15 cellular contexts compared by ENCODE assay signal in genomic region chr19:45804140-45804958, GRCh38. TPM values are rescaled to one million over a fixed set of nuclear protein-coding genes. Genes with fewer than 3 reads are reported as not detected.
DNase-seq lines count a peak whose midpoint lies in the region; ATAC-seq, FAIRE-seq and TF ChIP-seq lines count a peak whose summit lies in the region.
"Had no signal": no experiment of that assay in that cellular context is flagged by ENCODE, and none has a peak within 500 bp of the region (broad histone marks: within the 10 kb centered on the region; RNA-seq: fewer than 3 reads in every experiment).

No MANE protein-coding gene starts in this region.

- no peak for TF ChIP-seq CTCF in HEK293 (tag by site-specific recombination; IDR thresholded peaks at IDR 0.05)
- no peak for TF ChIP-seq CTCF in H1 (IDR thresholded peaks at IDR 0.05; ENCODE audit: control extremely low read depth in 1 of 3, insufficient read depth in 1 of 3, low read depth in 1 of 3, low read length in 3 of 3)

- no peak overlapping the region for H3K4me2 ChIP-seq in H1 (ENCODE audit: insufficient read depth in 1 of 2, low read depth in 2 of 2, low read length in 2 of 2)
- H3K4me2 ChIP-seq: BLaER1 treated with 17β-estradiol and CSF1 and Interleukin-3, amounts not matched to agents 10 nM and 100 nM had no signal

- H4K91ac ChIP-seq in H1 (replicated peaks; ENCODE audit: insufficient read length, low read length) = no peak overlapping the region

- H3K79me1 ChIP-seq in H1 (ENCODE audit: low read depth, low read length) = no peaks in the 10 kb centered on the region

- no peak overlapping the region for H2AK5ac ChIP-seq in H1 (ENCODE audit: low read depth, low read length)

- H2AFZ ChIP-seq in H1 (ENCODE audit: low read length) = no peak overlapping the region

- H3K36me3 ChIP-seq in HEK293 (ENCODE audit: control insufficient read depth in 2 of 2, insufficient read depth in 1 of 2, low read length in 2 of 2) = no peaks in the 10 kb centered on the region
- H3K36me3 ChIP-seq in H1 (ENCODE audit: control insufficient read depth in 2 of 4, insufficient read depth in 4 of 4, low read length in 3 of 4) = no peaks in the 10 kb centered on the region
- H3K36me3 ChIP-seq: BLaER1 treated with 17β-estradiol and CSF1 and Interleukin-3, amounts not matched to agents 10 nM and 100 nM; HAP-1 had no signal

- H3K18ac ChIP-seq in H1 (ENCODE audit: extremely low read depth, low read length) = no peak overlapping the region

- DNase-seq in H1 (ENCODE audit: low read depth in 1 of 2, low spot score in 2 of 2) (no peak), sciatic nerve (ENCODE audit: low spot score) (peak; percentile 60), foreskin melanocyte (no peak), HPDE6-E6E7 (ENCODE audit: extremely low spot score) (no peak)
- DNase-seq: Calu3; CD8-positive, alpha-beta T cell; DMS79 treated with DMSO at 0.1 percent for 48 hours; GF-D8 had no signal

- H3K9me3 ChIP-seq in HEK293 (ENCODE audit: control insufficient read depth, insufficient read depth, low read depth, low read length) (no peaks in the 10 kb centered on the region), H1 (ENCODE audit: insufficient read depth in 2 of 2, low read depth in 1 of 2, low read length in 1 of 2) (no peaks in the 10 kb centered on the region; a peak in 1 of 4 replicates)
- H3K9me3 ChIP-seq: BLaER1 treated with 17β-estradiol and CSF1 and Interleukin-3, amounts not matched to agents 10 nM and 100 nM; HAP-1 had no signal

- no peak overlapping the region for H3K56ac ChIP-seq in H1 (replicated peaks; ENCODE audit: insufficient read length, low read depth, low read length)

- CTCF ChIA-PET in HEK293 (lab: Yijun Ruan, JAX) = interaction anchor here (0.6 to 8.7 kb wide), 6 partner anchors 10 to 408 kb away, joined by 3 to 80 read pairs (median 4); partner anchors contain the start of gene SIX5
- CTCF ChIA-PET in H1 (lab: Charles Lee; ENCODE audit: partially characterized antibody) = interaction anchor here (0.6 to 9.4 kb wide), 8 partner anchors 9 to 113 kb away, joined by 3 to 107 read pairs (median 4); partner anchors contain the start of gene RSPH6A

- TF ChIP-seq POLR2A in H1 (IDR thresholded peaks at IDR 0.05; ENCODE audit: control extremely low read depth in 1 of 2, low read depth in 2 of 2, low read length in 2 of 2) = no peak

- H3K4me1 ChIP-seq in HEK293 (ENCODE audit: control insufficient read depth, insufficient read depth, low read length) = peaks cover under 1% of the 10 kb centered on the region; the same call in 1 of the 2 replicates
- peaks cover 0 to 4% (median 0%) of the 10 kb centered on the region in 4 experiments; a peak in 3 of 7 replicates for H3K4me1 ChIP-seq in H1 (replicated peaks in 1 of 4; ENCODE audit: control insufficient read depth in 3 of 4, insufficient read depth in 4 of 4, low read length in 3 of 4)
- H3K4me1 ChIP-seq: HAP-1 had no signal

- H2BK120ac ChIP-seq in H1 (replicated peaks; ENCODE audit: low read depth, low read length) = no peak overlapping the region

- 0 out of 2 replicates have a peak overlapping the region, but pooled peaks have one; percentile 60 for H2BK12ac ChIP-seq in H1 (ENCODE audit: low read depth, low read length)

- H3K4me3 ChIP-seq in HEK293 (ENCODE audit: low read depth, low read length) (no peak overlapping the region), H1 (ENCODE audit: extremely low read depth in 1 of 4, insufficient read depth in 2 of 4, low read depth in 3 of 4, low read length in 4 of 4) (no peak overlapping the region)
- H3K4me3 ChIP-seq: BLaER1 treated with 17β-estradiol and CSF1 and Interleukin-3, amounts not matched to agents 10 nM and 100 nM; GM12878; HAP-1 had no signal

- no peak overlapping the region for H3K14ac ChIP-seq in H1 (ENCODE audit: insufficient read length)

- H3K79me2 ChIP-seq in H1 (ENCODE audit: control insufficient read depth in 1 of 2, insufficient read depth in 2 of 2, low read length in 2 of 2) = no peaks in the 10 kb centered on the region

- H3K27ac ChIP-seq in HEK293 (ENCODE audit: extremely low read depth, low read depth, low read length) = no peak overlapping the region
- H3K27ac ChIP-seq in H1 (ENCODE audit: low read depth, low read length) = no peak overlapping the region
- H3K27ac ChIP-seq: BLaER1 treated with 17β-estradiol and CSF1 and Interleukin-3, amounts not matched to agents 10 nM and 100 nM had no signal

- no peak for TF ChIP-seq RAD21 in H1 (IDR thresholded peaks at IDR 0.05 in 1 of 2, conservative IDR thresholded peaks at IDR 0.05 in 1 of 2; ENCODE audit: low read depth in 2 of 2, low read length in 2 of 2)

- ATAC-seq in sciatic nerve = no peak
- ATAC-seq in HG03469 (IDR thresholded peaks at IDR 0.05; ENCODE audit: unreplicated experiment) = no peak
- ATAC-seq: CD8-positive, alpha-beta T cell; GM12878 had no signal

- 91% methylated on average over 45 of the region's 57 CpGs; no CpG with 5 or more reads in 1 of the 2 experiments for WGBS in H1 (ENCODE audit: extremely low coverage in 1 of 2, insufficient coverage in 1 of 2, insufficient read length in 1 of 2, insufficient replicate concordance in 2 of 2, low coverage in 1 of 2, low lambda C conversion rate in 2 of 2, missing lambda C conversion rate in 1 of 2), 2 experiments

- 0 out of 2 replicates have a peak overlapping the region, but pooled peaks have one; percentile 72 for H2BK15ac ChIP-seq in H1 (ENCODE audit: low read length)

- no peak overlapping the region for H2BK20ac ChIP-seq in H1 (ENCODE audit: low read length)

- no peak for FAIRE-seq in H1 (lab: Jason Lieb, UNC)
- FAIRE-seq: GM12878 had no signal

- POLR2A ChIA-PET in HEK293 (lab: Yijun Ruan, JAX) = interaction anchor here (0.5 to 1.1 kb wide), 2 partner anchors 22 to 35 kb away, joined by 3 to 4 read pairs; partner anchors contain the start of genes DMPK and SIX5
- POLR2A ChIA-PET in H1 (lab: Charles Lee; ENCODE audit: partially characterized antibody) = interaction anchor here (0.7 to 9.8 kb wide), 7 partner anchors 10 to 36 kb away, joined by 3 to 106 read pairs (median 4); partner anchors contain the start of genes DMPK, DMWD, RSPH6A and SIX5

- no peak overlapping the region for H3K4ac ChIP-seq in H1 (replicated peaks; ENCODE audit: insufficient read length, low read depth, low read length)

- no peak overlapping the region for H3K23ac ChIP-seq in H1 (ENCODE audit: insufficient read length)

- no peaks in the 10 kb centered on the region for H4K20me1 ChIP-seq in H1 (replicated peaks in 1 of 2; ENCODE audit: control insufficient read depth in 1 of 2, insufficient read depth in 2 of 2, low read length in 2 of 2)

- H3K23me2 ChIP-seq in H1 (ENCODE audit: low read depth, low read length) = no peaks in the 10 kb centered on the region; the same call in 1 of the 2 replicates

- intact Hi-C loops in sciatic nerve (cut with DNase I) = no loop called here

- H2BK5ac ChIP-seq in H1 (ENCODE audit: low read depth, low read length) = no peak overlapping the region

- H3K9ac ChIP-seq in H1 (replicated peaks in 1 of 4; ENCODE audit: extremely low read depth in 1 of 4, low read depth in 3 of 4, low read length in 3 of 4) = no peak overlapping the region
- H3K9ac ChIP-seq: BLaER1 treated with 17β-estradiol and CSF1 and Interleukin-3, amounts not matched to agents 10 nM and 100 nM had no signal

- peaks cover 0 to 2% (median 0%) of the 10 kb centered on the region in 4 experiments; a peak in 3 of 7 replicates for H3K27me3 ChIP-seq in H1 (replicated peaks in 1 of 4; ENCODE audit: control insufficient read depth in 3 of 4, extremely low read depth in 1 of 4, insufficient read depth in 3 of 4, low read length in 3 of 4)

- H4K5ac ChIP-seq in H1 (ENCODE audit: insufficient read length, low read depth, low read length) = no peak overlapping the region

- peak overlapping the region; percentile 9; the same call in 1 of the 2 replicates for H4K8ac ChIP-seq in H1 (ENCODE audit: extremely low read depth, insufficient read depth, low read length)

- TF ChIP-seq EP300 in H1 (IDR thresholded peaks at IDR 0.05; ENCODE audit: borderline replicate concordance in 1 of 2, low read depth in 2 of 2, low read length in 2 of 2) = no peak

RNA-seq across cellular contexts. Expression of gene RSPH6A, which starts 10.8 kb away (rescaled TPM):
- total RNA-seq in H1 (2021; fragmentation: NEBNext Ultra II Directional; extraction: Animal tissue kit (Norgen Biotek cat#: 25700)) = 0.19 and 0.25 TPM in 2 replicates
- polyA plus RNA-seq in H1 (2011; rRNA removed) = 0.05 TPM in 2 replicates
- 0.05 TPM for polyA plus RNA-seq in H1 (2011; cell fraction: cytosol; rRNA removed)
- 0.43 TPM for polyA plus RNA-seq in H1 (2011; cell fraction: nucleus; rRNA removed)
- polyA plus RNA-seq in H1 (2012, experiment 1 of 2) = 0.12 TPM in 1 of 4 replicates, not detected in the others
- 0.09 TPM for polyA plus RNA-seq in H1 (2012, experiment 2 of 2)
- polyA plus RNA-seq in H1 (2013, experiment 1 of 2) = 0.08 TPM
- 0.06 TPM for polyA plus RNA-seq in H1 (2013, experiment 2 of 2)
- polyA minus RNA-seq in H1 (2011; rRNA and poly(A)+ RNA removed) = 0.22 and 0.35 TPM in 2 replicates
- not detected for polyA minus RNA-seq in H1 (2011; cell fraction: cytosol; rRNA and poly(A)+ RNA removed)
- polyA minus RNA-seq in H1 (2011; cell fraction: nucleus; rRNA and poly(A)+ RNA removed) = 1.4 TPM
- 0.18 TPM for total RNA-seq in sciatic nerve
- total RNA-seq: A172, H4 had no signal

RNA-seq across cellular contexts. Expression of gene DMWD, which starts 11.7 kb away (rescaled TPM):
- total RNA-seq in H1 (2021; fragmentation: NEBNext Ultra II Directional; extraction: Animal tissue kit (Norgen Biotek cat#: 25700)) = 41.0 and 41.6 TPM in 2 replicates
- polyA plus RNA-seq in H1 (2011; rRNA removed) = 13.6 and 23.7 TPM in 2 replicates
- 14.6 TPM for polyA plus RNA-seq in H1 (2011; cell fraction: cytosol; rRNA removed)
- 83.4 TPM for polyA plus RNA-seq in H1 (2011; cell fraction: nucleus; rRNA removed)
- polyA plus RNA-seq in H1 (2012, experiment 1 of 2) = 18.1 to 24.8 TPM (median 20.7 TPM) in 4 replicates
- polyA plus RNA-seq in H1 (2012, experiment 2 of 2) = 14.5 TPM
- 18.6 TPM for polyA plus RNA-seq in H1 (2013, experiment 1 of 2)
- polyA plus RNA-seq in H1 (2013, experiment 2 of 2) = 17.7 TPM
- polyA minus RNA-seq in H1 (2011; rRNA and poly(A)+ RNA removed) = 18.0 and 24.8 TPM in 2 replicates
- 23.3 TPM for polyA minus RNA-seq in H1 (2011; cell fraction: cytosol; rRNA and poly(A)+ RNA removed)
- 61.6 TPM for polyA minus RNA-seq in H1 (2011; cell fraction: nucleus; rRNA and poly(A)+ RNA removed)
- 57.4 TPM for total RNA-seq in sciatic nerve

RNA-seq across cellular contexts. Expression of gene DMPK, which starts 22.1 kb away (rescaled TPM):
- total RNA-seq in H1 (2021; fragmentation: NEBNext Ultra II Directional; extraction: Animal tissue kit (Norgen Biotek cat#: 25700)) = 27.4 and 28.2 TPM in 2 replicates
- 13.7 and 25.3 TPM in 2 replicates for polyA plus RNA-seq in H1 (2011; rRNA removed)
- 18.9 TPM for polyA plus RNA-seq in H1 (2011; cell fraction: cytosol; rRNA removed)
- polyA plus RNA-seq in H1 (2011; cell fraction: nucleus; rRNA removed) = 155 TPM
- 18.9 to 42.0 TPM (median 34.4 TPM) in 4 replicates for polyA plus RNA-seq in H1 (2012, experiment 1 of 2)
- 23.6 TPM for polyA plus RNA-seq in H1 (2012, experiment 2 of 2)
- polyA plus RNA-seq in H1 (2013, experiment 1 of 2) = 12.6 TPM
- 10.9 TPM for polyA plus RNA-seq in H1 (2013, experiment 2 of 2)
- polyA minus RNA-seq in H1 (2011; rRNA and poly(A)+ RNA removed) = 7.1 and 11.1 TPM in 2 replicates
- 7.6 TPM for polyA minus RNA-seq in H1 (2011; cell fraction: cytosol; rRNA and poly(A)+ RNA removed)
- polyA minus RNA-seq in H1 (2011; cell fraction: nucleus; rRNA and poly(A)+ RNA removed) = 26.5 TPM
- total RNA-seq in sciatic nerve = 77.9 TPM

RNA-seq across cellular contexts. Expression of gene SIX5, which starts 35.3 kb away (rescaled TPM):
- total RNA-seq in H1 (2021; fragmentation: NEBNext Ultra II Directional; extraction: Animal tissue kit (Norgen Biotek cat#: 25700)) = 24.2 and 27.3 TPM in 2 replicates
- 20.9 and 37.2 TPM in 2 replicates for polyA plus RNA-seq in H1 (2011; rRNA removed)
- 21.5 TPM for polyA plus RNA-seq in H1 (2011; cell fraction: cytosol; rRNA removed)
- polyA plus RNA-seq in H1 (2011; cell fraction: nucleus; rRNA removed) = 69.2 TPM
- 7.1 to 16.2 TPM (median 15.3 TPM) in 4 replicates for polyA plus RNA-seq in H1 (2012, experiment 1 of 2)
- 8.7 TPM for polyA plus RNA-seq in H1 (2012, experiment 2 of 2)
- 15.1 TPM for polyA plus RNA-seq in H1 (2013, experiment 1 of 2)
- 13.5 TPM for polyA plus RNA-seq in H1 (2013, experiment 2 of 2)
- 4.6 and 6.7 TPM in 2 replicates for polyA minus RNA-seq in H1 (2011; rRNA and poly(A)+ RNA removed)
- 18.0 TPM for polyA minus RNA-seq in H1 (2011; cell fraction: cytosol; rRNA and poly(A)+ RNA removed)
- 19.0 TPM for polyA minus RNA-seq in H1 (2011; cell fraction: nucleus; rRNA and poly(A)+ RNA removed)
- 26.3 TPM for total RNA-seq in sciatic nerve

RNA-seq across cellular contexts. Expression of gene SYMPK, which starts 58.6 kb away (rescaled TPM):
- 81.5 and 93.6 TPM in 2 replicates for total RNA-seq in H1 (2021; fragmentation: NEBNext Ultra II Directional; extraction: Animal tissue kit (Norgen Biotek cat#: 25700))
- 99.5 and 142 TPM in 2 replicates for polyA plus RNA-seq in H1 (2011; rRNA removed)
- 82.5 TPM for polyA plus RNA-seq in H1 (2011; cell fraction: cytosol; rRNA removed)
- 217 TPM for polyA plus RNA-seq in H1 (2011; cell fraction: nucleus; rRNA removed)
- polyA plus RNA-seq in H1 (2012, experiment 1 of 2) = 87.2 to 105 TPM (median 88.9 TPM) in 4 replicates
- 66.3 TPM for polyA plus RNA-seq in H1 (2012, experiment 2 of 2)
- 57.3 TPM for polyA plus RNA-seq in H1 (2013, experiment 1 of 2)
- polyA plus RNA-seq in H1 (2013, experiment 2 of 2) = 50.3 TPM
- polyA minus RNA-seq in H1 (2011; rRNA and poly(A)+ RNA removed) = 121 and 131 TPM in 2 replicates
- polyA minus RNA-seq in H1 (2011; cell fraction: cytosol; rRNA and poly(A)+ RNA removed) = 65.9 TPM
- 67.6 TPM for polyA minus RNA-seq in H1 (2011; cell fraction: nucleus; rRNA and poly(A)+ RNA removed)
- total RNA-seq in sciatic nerve = 60.9 TPM
